9 cellular contexts compared by ENCODE assay signal in the genomic region with DNA sequence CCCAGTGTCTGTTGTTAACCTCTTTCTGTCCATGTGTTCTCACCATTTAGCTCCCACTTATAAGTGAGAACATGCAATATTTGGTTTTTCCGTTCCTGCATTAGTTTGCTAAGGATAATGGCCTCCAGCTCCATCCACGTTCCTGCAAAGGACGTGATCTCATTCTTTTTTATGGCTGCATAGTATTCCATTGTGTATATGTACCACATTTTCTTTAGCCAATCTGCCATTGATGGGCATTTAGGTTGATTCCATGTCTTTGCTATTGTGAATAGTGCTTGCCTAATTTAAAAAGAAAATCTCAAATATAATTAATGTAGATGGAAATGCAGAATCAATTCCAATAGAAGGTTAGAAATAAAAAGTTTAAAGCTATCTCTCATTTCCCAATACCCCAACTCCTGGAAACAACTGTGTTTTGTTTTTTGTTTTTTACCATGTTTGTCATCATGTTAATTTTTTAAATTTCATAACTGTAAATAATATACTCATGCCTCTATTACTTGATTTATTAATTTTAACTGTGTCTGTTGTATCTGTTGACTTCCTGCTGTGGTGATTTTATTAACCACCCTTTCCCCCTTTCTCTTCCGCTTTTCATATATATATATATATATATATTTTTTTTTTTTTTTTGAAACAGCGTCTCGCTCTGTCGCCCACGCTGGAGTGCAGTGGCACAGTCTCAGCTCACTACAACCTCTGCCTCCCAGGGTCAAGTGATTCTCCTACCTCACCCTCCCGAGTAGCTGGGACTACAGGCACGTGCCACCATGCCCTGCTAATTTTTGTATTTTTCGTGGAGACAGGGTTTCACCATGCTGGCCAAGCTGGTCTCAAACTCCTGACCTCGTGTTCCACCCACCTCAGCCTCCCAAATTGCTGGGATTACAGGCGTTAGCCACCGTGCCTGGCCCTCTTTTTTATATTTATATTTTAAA. TPM values are rescaled to one million over a fixed set of nuclear protein-coding genes. Genes with fewer than 3 reads are reported as not detected.
A peak's percentile ranks its signal among the peaks of the same experiment; 100 is the strongest.
DNase-seq lines count a peak whose midpoint lies in the region; ATAC-seq and TF ChIP-seq lines count a peak whose summit lies in the region.
"Not testable (repeated sequence)": the region's sequence is repeated elsewhere in the genome, so short reads cannot be mapped to it uniquely, and the experiment has no call there.
"Had no signal": no experiment of that assay in that cellular context is flagged by ENCODE, and none has a peak within 500 bp of the region (broad histone marks: within the 10 kb centered on the region; RNA-seq: fewer than 3 reads in every experiment).

No MANE protein-coding gene starts in this region.

- not testable (repeated sequence) for H3K4me3 Mint-ChIP-seq in CD14-positive monocyte; activated CD4-positive, alpha-beta memory T cell treated with anti-CD3 and anti-CD28 coated beads, Interleukin-2, amount 10 ng/mL, durations not matched to agents 7 days and 5 days; central memory CD8-positive, alpha-beta T cell; stimulated activated memory B cell treated with anti-CD40 and anti-IgM and Interleukin-4, amounts not matched to agents 10 μg/mL and 1 μg/mL and 100 μg/mL, for 72 hours
- H3K4me3 Mint-ChIP-seq in immature natural killer cell = peak overlapping the region in 3 of 5 donors; percentile 39 to 77 (median 65)

- not testable (repeated sequence) for H3K79me2 ChIP-seq in SU-DHL-6 (ENCODE audit: insufficient read depth, low read length)

- peak overlapping the region; percentile 57 for H3K4me2 ChIP-seq in SU-DHL-6 (ENCODE audit: low read depth, low read length, poor library complexity, severe bottlenecking)

- peaks cover 28% of the 10 kb centered on the region for H3K4me1 Mint-ChIP-seq in CD14-positive monocyte
- H3K4me1 Mint-ChIP-seq in activated CD4-positive, alpha-beta memory T cell treated with anti-CD3 and anti-CD28 coated beads, Interleukin-2, amount 10 ng/mL, durations not matched to agents 7 days and 5 days = not testable (repeated sequence)
- H3K4me1 Mint-ChIP-seq in central memory CD8-positive, alpha-beta T cell = peaks cover 17% of the 10 kb centered on the region
- H3K4me1 Mint-ChIP-seq in immature natural killer cell = peaks cover 20 to 22% of the 10 kb centered on the region in 2 donors
- peaks cover 27% of the 10 kb centered on the region for H3K4me1 Mint-ChIP-seq in stimulated activated memory B cell treated with anti-CD40 and anti-IgM and Interleukin-4, amounts not matched to agents 10 μg/mL and 1 μg/mL and 100 μg/mL, for 72 hours

- H3K27me3 Mint-ChIP-seq in CD14-positive monocyte (ENCODE audit: low read depth in 3 of 3) = peaks cover 3 to 10% (median 4%) of the 10 kb centered on the region in 3 donors
- not testable (repeated sequence) for H3K27me3 Mint-ChIP-seq in activated CD4-positive, alpha-beta memory T cell treated with anti-CD3 and anti-CD28 coated beads, Interleukin-2, amount 10 ng/mL, durations not matched to agents 7 days and 5 days; central memory CD8-positive, alpha-beta T cell; immature natural killer cell (ENCODE audit: low read depth in 3 of 3); stimulated activated memory B cell treated with anti-CD40 and anti-IgM and Interleukin-4, amounts not matched to agents 10 μg/mL and 1 μg/mL and 100 μg/mL, for 72 hours

- not testable (repeated sequence) for H3K36me3 Mint-ChIP-seq in CD14-positive monocyte; activated CD4-positive, alpha-beta memory T cell treated with anti-CD3 and anti-CD28 coated beads, Interleukin-2, amount 10 ng/mL, durations not matched to agents 7 days and 5 days (ENCODE audit: low read depth); central memory CD8-positive, alpha-beta T cell (ENCODE audit: insufficient read depth); immature natural killer cell; stimulated activated memory B cell treated with anti-CD40 and anti-IgM and Interleukin-4, amounts not matched to agents 10 μg/mL and 1 μg/mL and 100 μg/mL, for 72 hours

- intact Hi-C loops in CD14-positive monocyte (cut with micrococcal nuclease) = loop anchor here (2.0 to 10.0 kb wide), 3 partner anchors 88 to 148 kb away; no protein-coding TSS in a partner anchor

- CTCF ChIA-PET in HEK293 (lab: Yijun Ruan, JAX) = interaction anchor here (0.6 to 5.5 kb wide), 20 partner anchors 10 to 361 kb away, joined by 3 to 46 read pairs (median 4); partner anchors contain the start of gene PTP4A2
- CTCF ChIA-PET in activated CD4-positive, alpha-beta memory T cell treated with anti-CD3 and anti-CD28 coated beads, Interleukin-2, amount 10 ng/mL, durations not matched to agents 7 days and 5 days (lab: Charles Lee) = interaction anchor here (0.5 to 7.7 kb wide), 20 partner anchors 20 to 699 kb away, joined by 3 to 85 read pairs (median 4); no protein-coding TSS in a partner anchor

- not testable (repeated sequence) for DNase-seq in CD14-positive monocyte (ENCODE audit: low spot score); central memory CD8-positive, alpha-beta T cell (ENCODE audit: low spot score in 2 of 2)
- DNase-seq in NOMO-1 (lab: John Stamatoyannopoulos, UW; ENCODE audit: unreplicated experiment in 2 of 2) (peak; percentile 15 to 44), immature natural killer cell (peak in 1 of 3 donors; percentile 19)
- peak; percentile 4 for DNase-seq in activated CD4-positive, alpha-beta memory T cell treated with anti-CD3 and anti-CD28 coated beads, Interleukin-2, amount 10 ng/mL, durations not matched to agents 7 days and 5 days

- not testable (repeated sequence) for H3K4me1 ChIP-seq in HEK293 (ENCODE audit: control insufficient read depth, insufficient read depth, low read length)

- H3K36me3 ChIP-seq in HEK293 (ENCODE audit: control insufficient read depth in 2 of 2, insufficient read depth in 1 of 2, low read length in 2 of 2); SU-DHL-6 (ENCODE audit: low read length): not testable (repeated sequence)

- H3K4me3 ChIP-seq in HEK293 (ENCODE audit: low read depth, low read length) = not testable (repeated sequence)
- H3K4me3 ChIP-seq in SU-DHL-6 (ENCODE audit: insufficient read depth, low read length, poor library complexity, severe bottlenecking) = peak overlapping the region; percentile 13

- POLR2A ChIA-PET in HEK293 (lab: Yijun Ruan, JAX) = interaction anchor here (1.0 kb wide), 1 partner anchor 15 kb away, joined by 3 read pairs; no protein-coding TSS in a partner anchor
- POLR2A ChIA-PET in activated CD4-positive, alpha-beta memory T cell treated with anti-CD3 and anti-CD28 coated beads, Interleukin-2, amount 10 ng/mL, durations not matched to agents 7 days and 5 days (lab: Charles Lee) = interaction anchor here (0.7 to 2.5 kb wide), 7 partner anchors 10 to 198 kb away, joined by 3 to 10 read pairs (median 4); no protein-coding TSS in a partner anchor

- H3K27ac Mint-ChIP-seq in CD14-positive monocyte = peak overlapping the region in 5 of 7 donors; percentile 19 to 87 (median 37)
- not testable (repeated sequence) for H3K27ac Mint-ChIP-seq in activated CD4-positive, alpha-beta memory T cell treated with anti-CD3 and anti-CD28 coated beads, Interleukin-2, amount 10 ng/mL, durations not matched to agents 7 days and 5 days
- peak overlapping the region; percentile 38 for H3K27ac Mint-ChIP-seq in central memory CD8-positive, alpha-beta T cell (ENCODE audit: low read depth)
- H3K27ac Mint-ChIP-seq in immature natural killer cell = peak overlapping the region in 3 of 6 donors; percentile 30 to 69 (median 59)
- peak overlapping the region; percentile 38 for H3K27ac Mint-ChIP-seq in stimulated activated memory B cell treated with anti-CD40 and anti-IgM and Interleukin-4, amounts not matched to agents 10 μg/mL and 1 μg/mL and 100 μg/mL, for 72 hours

- not testable (repeated sequence) for H4K20me1 ChIP-seq in SU-DHL-6 (ENCODE audit: low read depth, low read length)

- H3K9me3 ChIP-seq in HEK293 (ENCODE audit: control insufficient read depth, insufficient read depth, low read depth, low read length); SU-DHL-6 (ENCODE audit: insufficient read depth, low read length): not testable (repeated sequence)

- H3F3A ChIP-seq in SU-DHL-6 (ENCODE audit: insufficient read depth) = not testable (repeated sequence)

- H2AFZ ChIP-seq in SU-DHL-6 (ENCODE audit: low read depth, low read length, severe bottlenecking) = not testable (repeated sequence)

- not testable (repeated sequence) for ATAC-seq in central memory CD8-positive, alpha-beta T cell (replicated peaks; ENCODE audit: extremely low read depth, poor library complexity, severe bottlenecking); stimulated activated memory B cell treated with anti-CD40 and anti-IgM and Interleukin-4, amounts not matched to agents 10 μg/mL and 1 μg/mL and 100 μg/mL, for 72 hours

- not testable (repeated sequence) for H3K9ac ChIP-seq in SU-DHL-6 (ENCODE audit: low read length)

- not testable (repeated sequence) for TF ChIP-seq CTCF in CD14-positive monocyte (IDR thresholded peaks at IDR 0.05); HEK293 (tag by site-specific recombination; IDR thresholded peaks at IDR 0.05); SU-DHL-6 (IDR thresholded peaks at IDR 0.05; ENCODE audit: insufficient read depth, low read length, poor library complexity, severe bottlenecking)

- not testable (repeated sequence) for H3K9me2 ChIP-seq in SU-DHL-6 (replicated peaks; ENCODE audit: insufficient read depth, low read length)

- H3K27ac ChIP-seq in HEK293 (ENCODE audit: extremely low read depth, low read depth, low read length) = not testable (repeated sequence)
- H3K27ac ChIP-seq in SU-DHL-6 (ENCODE audit: low read depth, low read length) = peak overlapping the region; percentile 79

- not testable (repeated sequence) for H3K9me3 Mint-ChIP-seq in CD14-positive monocyte; activated CD4-positive, alpha-beta memory T cell treated with anti-CD3 and anti-CD28 coated beads, Interleukin-2, amount 10 ng/mL, durations not matched to agents 7 days and 5 days; central memory CD8-positive, alpha-beta T cell; immature natural killer cell; stimulated activated memory B cell treated with anti-CD40 and anti-IgM and Interleukin-4, amounts not matched to agents 10 μg/mL and 1 μg/mL and 100 μg/mL, for 72 hours

- H3K27me3 ChIP-seq in SU-DHL-6 (ENCODE audit: low read length) = not testable (repeated sequence)

RNA-seq across cellular contexts. Expression of gene SPOCD1, which starts 0.9 kb away (rescaled TPM):
- not detected for polyA plus RNA-seq in CD14-positive monocyte
- under 1 TPM; 0.08 to 0.15 TPM for total RNA-seq in activated CD4-positive, alpha-beta memory T cell treated with anti-CD3 and anti-CD28 coated beads, Interleukin-2, amount 10 ng/mL, durations not matched to agents 7 days and 5 days
- polyA plus RNA-seq in immature natural killer cell = 1 to 10 TPM in 1 of 3 donors, under 1 TPM in 2; 0.24 to 2.5 (median 0.46) TPM
- polyA plus RNA-seq: CD8-positive, alpha-beta memory T cell had no signal

RNA-seq across cellular contexts. Expression of gene ADGRB2, which starts 52.6 kb away (rescaled TPM):
- polyA plus RNA-seq in CD14-positive monocyte (not detected), immature natural killer cell (1 to 10 TPM in 1 of 3 donors, under 1 TPM in 1, not detected in 1; 0.36 to 2.1 TPM)
- under 1 TPM; 0.68 to 0.81 TPM for total RNA-seq in activated CD4-positive, alpha-beta memory T cell treated with anti-CD3 and anti-CD28 coated beads, Interleukin-2, amount 10 ng/mL, durations not matched to agents 7 days and 5 days
